In the genomic region with DNA sequence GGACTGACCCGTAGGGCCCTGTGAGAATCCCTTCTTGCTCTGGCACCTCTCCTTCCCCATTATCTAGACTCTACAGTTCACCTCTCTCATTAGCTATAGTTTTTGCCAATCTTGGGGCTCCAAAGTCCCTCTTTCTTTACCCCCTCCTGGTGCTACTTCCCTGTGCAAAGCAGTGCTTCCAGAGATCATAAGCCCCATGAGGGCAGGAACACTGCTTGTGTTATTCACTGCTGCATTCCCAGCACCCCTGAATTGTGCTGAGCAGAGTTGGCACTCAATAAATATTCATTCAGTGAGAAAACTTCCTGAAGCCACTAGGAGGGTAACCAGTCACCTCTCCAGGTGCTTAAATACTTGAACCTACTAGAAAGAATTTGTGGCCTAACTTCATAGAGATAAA, we compare ENCODE assay signal across 15 cellular contexts. TPM values are rescaled to one million over a fixed set of nuclear protein-coding genes. Genes with fewer than 3 reads are reported as not detected.
DNase-seq lines count a peak whose midpoint lies in the region; ATAC-seq and TF ChIP-seq lines count a peak whose summit lies in the region.
"Had no signal": no experiment of that assay in that cellular context is flagged by ENCODE, and none has a peak within 500 bp of the region (broad histone marks: within the 10 kb centered on the region; RNA-seq: fewer than 3 reads in every experiment).

No MANE protein-coding gene starts in this region.

- peaks cover 33 to 40% of the 10 kb centered on the region in 2 experiments for H3K4me1 ChIP-seq in neutrophil (ENCODE audit: control insufficient read depth in 1 of 2, insufficient read depth in 1 of 2, low read depth in 1 of 2, low read length in 1 of 2)

- H3K27ac Mint-ChIP-seq in natural killer cell, result no peak overlapping the region
- H3K27ac Mint-ChIP-seq in natural killer cell treated with Interleukin-12 subunit alpha and Interleukin-12 subunit beta and Interleukin-15 and Interleukin-18, amount 100 ng/mL, for 72 hours, result no peak overlapping the region

- peaks cover 30 to 31% of the 10 kb centered on the region in 2 donors for H3K4me1 Mint-ChIP-seq in natural killer cell
- peaks cover 17 to 27% of the 10 kb centered on the region in 2 donors for H3K4me1 Mint-ChIP-seq in natural killer cell treated with Interleukin-12 subunit alpha and Interleukin-12 subunit beta and Interleukin-15 and Interleukin-18, amount 100 ng/mL, for 72 hours (ENCODE audit: low read depth in 2 of 2)

- TF ChIP-seq CTCF in natural killer cell (IDR thresholded peaks at IDR 0.05), result no peak
- TF ChIP-seq CTCF in dorsolateral prefrontal cortex (IDR thresholded peaks at IDR 0.05 in 54 of 56, conservative IDR thresholded peaks at IDR 0.05 in 2 of 56; ENCODE audit: low read depth in 1 of 56, partially characterized antibody in 56 of 56), result no peak
- TF ChIP-seq CTCF in neutrophil (IDR thresholded peaks at IDR 0.05), result no peak

- DNase-seq in natural killer cell (no peak), dorsolateral prefrontal cortex (no peak), NAMALWA (ENCODE audit: low spot score) (no peak), NCI-H526 treated with DMSO at 0.1 percent for 48 hours (lab: John Stamatoyannopoulos, UW) (no peak), left lobe of liver (ENCODE audit: low spot score) (no peak), NCI-H2171 (lab: John Stamatoyannopoulos, UW) (no peak)
- no peak for DNase-seq in natural killer cell treated with Interleukin-12 subunit alpha and Interleukin-12 subunit beta and Interleukin-15 and Interleukin-18, amount 100 ng/mL, for 72 hours (ENCODE audit: low spot score)
- DNase-seq: activated CD8-positive, alpha-beta memory T cell treated with anti-CD3 and anti-CD28 coated beads for 24 hours; activated gamma-delta T cell treated with Interleukin-2 at 50 U/mL for 16 hours; effector CD8-positive, alpha-beta T cell; GOT3; MV-4-11; right lobe of liver; stimulated activated naive CD4-positive, alpha-beta T cell treated with Interleukin-2 at 50 U/mL for 16 hours had no signal

- ATAC-seq in natural killer cell, result no peak
- no peak for ATAC-seq in natural killer cell treated with Interleukin-12 subunit alpha and Interleukin-12 subunit beta and Interleukin-15 and Interleukin-18, amount 100 ng/mL, for 72 hours
- no peak for ATAC-seq in left lobe of liver
- ATAC-seq: right lobe of liver had no signal

- no peaks in the 10 kb centered on the region for H3K27me3 Mint-ChIP-seq in natural killer cell (ENCODE audit: low read depth in 2 of 2)
- no peaks in the 10 kb centered on the region for H3K27me3 Mint-ChIP-seq in natural killer cell treated with Interleukin-12 subunit alpha and Interleukin-12 subunit beta and Interleukin-15 and Interleukin-18, amount 100 ng/mL, for 72 hours

- no peak overlapping the region for H3K4me3 ChIP-seq in dorsolateral prefrontal cortex
- peak overlapping the region; percentile 66 to 95 for H3K4me3 ChIP-seq in neutrophil (ENCODE audit: low read depth in 1 of 2, low read length in 1 of 2)

- H3K4me3 Mint-ChIP-seq in natural killer cell, result peak overlapping the region; percentile 13
- H3K4me3 Mint-ChIP-seq in natural killer cell treated with Interleukin-12 subunit alpha and Interleukin-12 subunit beta and Interleukin-15 and Interleukin-18, amount 100 ng/mL, for 72 hours, result no peak overlapping the region

- no peaks in the 10 kb centered on the region for H3K27me3 ChIP-seq in dorsolateral prefrontal cortex
- H3K27me3 ChIP-seq in neutrophil, result no peaks in the 10 kb centered on the region
- H3K27me3 ChIP-seq: right lobe of liver had no signal

- no peaks in the 10 kb centered on the region for H3K9me3 ChIP-seq in neutrophil
- H3K9me3 ChIP-seq: right lobe of liver had no signal

- H3K9me3 Mint-ChIP-seq in natural killer cell, result no peaks in the 10 kb centered on the region
- H3K9me3 Mint-ChIP-seq in natural killer cell treated with Interleukin-12 subunit alpha and Interleukin-12 subunit beta and Interleukin-15 and Interleukin-18, amount 100 ng/mL, for 72 hours, result no peaks in the 10 kb centered on the region

- H3K36me3 Mint-ChIP-seq in natural killer cell, result peaks cover 8% of the 10 kb centered on the region
- H3K36me3 Mint-ChIP-seq in natural killer cell treated with Interleukin-12 subunit alpha and Interleukin-12 subunit beta and Interleukin-15 and Interleukin-18, amount 100 ng/mL, for 72 hours, result peaks cover 12% of the 10 kb centered on the region

- H3K36me3 ChIP-seq in neutrophil, result peaks cover 29% of the 10 kb centered on the region

- intact Hi-C loops in natural killer cell (cut with micrococcal nuclease) (loop anchor here (5.0 kb wide), 2 partner anchors 283 to 598 kb away; a partner anchor contains a TSS), dorsolateral prefrontal cortex (cut with DNase I) (loop anchor here (5.0 to 10.0 kb wide), 5 partner anchors 124 to 633 kb away; a partner anchor contains a TSS)

- H3K27ac ChIP-seq in dorsolateral prefrontal cortex (peak overlapping the region in 37 of 59 donors; percentile 97 to 100 (median 100)), neutrophil (peak overlapping the region; percentile 100)

RNA-seq across cellular contexts. Expression of a gene that starts 2.1 kb away (rescaled TPM):
- total RNA-seq in natural killer cell, result 100 to 1,000 TPM; 490 to 616 (median 522) TPM
- 100 to 1,000 TPM; 174 to 259 TPM for total RNA-seq in natural killer cell treated with Interleukin-12 subunit alpha and Interleukin-12 subunit beta and Interleukin-15 and Interleukin-18, amount 100 ng/mL, for 72 hours
- total RNA-seq in dorsolateral prefrontal cortex, result 100 to 1,000 TPM; 134 to 298 (median 177) TPM
- 129 TPM for total RNA-seq in left lobe of liver

Comparison
In these comparisons a context has a peak if more than half of its experiments do, and no peak if none do; other contexts are left out.
1. H3K4me3 ChIP-seq: peak in neutrophil (2 of 2); none in dorsolateral prefrontal cortex (0 of 59).